In the genomic region with DNA sequence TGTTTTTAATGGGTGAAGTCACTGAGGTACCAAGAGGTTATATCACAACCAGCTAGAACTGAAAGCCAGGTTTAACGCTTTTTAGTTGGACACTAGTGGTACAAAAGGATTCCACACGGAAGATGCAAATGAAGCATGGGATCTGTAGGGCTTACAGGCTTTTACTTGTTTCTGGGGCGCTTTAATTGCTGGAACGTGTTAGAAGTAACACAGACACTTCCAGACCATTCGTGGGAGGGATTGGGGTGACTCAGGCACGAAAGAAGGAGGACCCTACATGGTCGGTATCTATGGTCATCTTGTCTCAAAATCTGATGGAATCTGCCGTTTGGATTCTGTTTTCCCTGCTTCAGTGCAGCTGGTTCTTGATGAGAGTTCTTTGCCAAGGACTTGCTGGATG, we compare ENCODE assay signal across 8 cellular contexts.
DNase-seq lines count a peak whose midpoint lies in the region; ATAC-seq, FAIRE-seq and TF ChIP-seq lines count a peak whose summit lies in the region.

No MANE protein-coding gene starts in this region.

- H3K4me3 ChIP-seq in AG09309 (ENCODE audit: control insufficient read depth, low read depth, low read length) = peak overlapping the region; percentile 73
- no peak overlapping the region for H3K4me3 ChIP-seq in KMS-11 (IDR thresholded peaks at IDR 0.05; ENCODE audit: insufficient read depth, low read depth, low read length)
- peak overlapping the region; percentile 60 to 92 for H3K4me3 ChIP-seq in muscle layer of duodenum (ENCODE audit: low read depth in 1 of 2, low read length in 2 of 2)

- no peaks in the 10 kb centered on the region for H4K20me1 ChIP-seq in KMS-11 (ENCODE audit: insufficient read depth)

- H3K4me2 ChIP-seq in KMS-11 = peak overlapping the region; percentile 69

- H3K27me3 ChIP-seq in KMS-11 (ENCODE audit: insufficient read depth, low read depth) (no peaks in the 10 kb centered on the region), muscle layer of duodenum (ENCODE audit: low read depth, low read length) (no peaks in the 10 kb centered on the region)

- no peak overlapping the region for H2AFZ ChIP-seq in KMS-11 (ENCODE audit: low read depth)

- FAIRE-seq in urothelium cell line (lab: Jason Lieb, UNC) = no peak

- TF ChIP-seq CTCF in AG09309 (IDR thresholded peaks at IDR 0.05; ENCODE audit: control insufficient read depth, insufficient read depth, low read depth, low read length, missing control alignments) = no peak
- TF ChIP-seq CTCF in KMS-11 (conservative IDR thresholded peaks at IDR 0.05; ENCODE audit: low read depth, low read length) = no peak

- DNase-seq in AG09309 (ENCODE audit: low read depth) (no peak), T-helper 9 cell (no peak), urothelium cell line (ENCODE audit: low spot score) (no peak), NCI-H510A treated with DMSO at 0.1 percent for 48 hours (lab: John Stamatoyannopoulos, UW) (no peak)
- no peak for DNase-seq in central memory CD8-positive, alpha-beta T cell (ENCODE audit: low spot score in 2 of 2)

- H3K79me2 ChIP-seq in KMS-11 (ENCODE audit: insufficient read depth, low read depth) = peaks cover 27% of the 10 kb centered on the region

- peak overlapping the region; percentile 63; the same call in 1 of the 2 replicates for H3K9ac ChIP-seq in KMS-11

- peaks cover 12% of the 10 kb centered on the region for H3K27me3 Mint-ChIP-seq in central memory CD8-positive, alpha-beta T cell

- peaks cover 40% of the 10 kb centered on the region for H3K4me1 Mint-ChIP-seq in central memory CD8-positive, alpha-beta T cell

- peak overlapping the region; percentile 80 for H3K4me3 Mint-ChIP-seq in central memory CD8-positive, alpha-beta T cell

- H3K9me3 ChIP-seq in muscle layer of duodenum (ENCODE audit: control insufficient read depth in 1 of 2, low read length in 2 of 2) = no peaks in the 10 kb centered on the region

- H3K27ac ChIP-seq in KMS-11 (no peak overlapping the region), muscle layer of duodenum (ENCODE audit: low read length) (no peak overlapping the region)

- H3K4me1 ChIP-seq in KMS-11 (ENCODE audit: low read depth, poor library complexity, severe bottlenecking) (peaks cover 9% of the 10 kb centered on the region), muscle layer of duodenum (ENCODE audit: control insufficient read depth in 1 of 2, insufficient read depth in 2 of 2, low read length in 2 of 2) (peaks cover 10 to 13% of the 10 kb centered on the region in 2 donors)

- H3K9me3 Mint-ChIP-seq in central memory CD8-positive, alpha-beta T cell = no peaks in the 10 kb centered on the region

- H3K36me3 Mint-ChIP-seq in central memory CD8-positive, alpha-beta T cell (ENCODE audit: insufficient read depth) = peaks cover 15% of the 10 kb centered on the region

- no peak for ATAC-seq in central memory CD8-positive, alpha-beta T cell (replicated peaks; ENCODE audit: extremely low read depth, poor library complexity, severe bottlenecking)
- no peak for ATAC-seq in GM21423 (IDR thresholded peaks at IDR 0.05; ENCODE audit: unreplicated experiment)

- H3K27ac Mint-ChIP-seq in central memory CD8-positive, alpha-beta T cell (ENCODE audit: low read depth) = no peak overlapping the region

- no peaks in the 10 kb centered on the region; the same call in 1 of the 2 replicates for H3K36me3 ChIP-seq in KMS-11 (ENCODE audit: insufficient read depth)
- H3K36me3 ChIP-seq in muscle layer of duodenum (ENCODE audit: control insufficient read depth in 1 of 2, insufficient read depth in 2 of 2, low read length in 2 of 2) = peaks cover 18 to 30% of the 10 kb centered on the region in 2 donors
